Comparison of ENCODE assay signal across 14 cellular contexts in the genomic region with DNA sequence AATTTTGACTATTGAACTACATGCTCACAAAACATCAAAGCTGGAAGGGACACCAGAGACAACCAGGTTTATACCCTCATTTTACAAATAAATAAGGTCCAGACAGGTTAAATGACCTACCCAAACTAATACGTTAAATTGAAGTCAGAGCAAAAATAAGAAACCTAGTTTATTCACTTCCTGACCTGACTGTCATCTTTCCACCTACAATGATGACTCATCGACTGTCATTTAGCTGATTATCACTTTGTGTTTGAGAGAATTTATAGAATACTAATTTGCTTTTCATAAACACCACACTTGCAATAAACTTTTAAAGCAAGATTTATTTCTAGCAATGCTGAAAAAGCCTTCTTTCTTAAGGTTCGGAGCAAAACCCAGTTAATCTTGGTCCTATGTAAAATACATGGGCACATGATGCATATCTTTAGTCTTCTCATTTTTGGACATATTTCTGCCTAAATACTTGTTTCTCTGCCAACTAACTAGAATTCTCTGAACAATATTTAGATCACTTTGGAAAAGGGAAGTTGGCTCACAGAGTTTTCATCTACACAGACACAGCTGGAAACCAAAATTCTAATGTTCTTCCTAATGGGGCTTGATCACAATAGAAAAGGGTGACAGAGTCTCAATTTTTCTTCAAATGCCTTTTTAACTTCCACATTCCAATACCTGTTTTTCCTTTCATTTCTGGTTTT. TPM values are rescaled to one million over a fixed set of nuclear protein-coding genes. Genes with fewer than 3 reads are reported as not detected.
DNase-seq lines count a peak whose midpoint lies in the region; ATAC-seq and TF ChIP-seq lines count a peak whose summit lies in the region.
"Had no signal": no experiment of that assay in that cellular context is flagged by ENCODE, and none has a peak within 500 bp of the region (broad histone marks: within the 10 kb centered on the region; RNA-seq: fewer than 3 reads in every experiment).

No MANE protein-coding gene starts in this region.

- H3K36me3 Mint-ChIP-seq in activated T-helper 17 cell treated with anti-CD3 and anti-CD28 coated beads, Interleukin-2, amount 50 U/mL, for 72 hours (ENCODE audit: low read depth) = no peaks in the 10 kb centered on the region
- H3K36me3 Mint-ChIP-seq in stimulated activated naive B cell treated with anti-CD40 and anti-IgM and Interleukin-4, amounts not matched to agents 10 μg/mL and 1 μg/mL and 100 μg/mL, for 72 hours = peaks cover 1 to 4% of the 10 kb centered on the region in 2 donors

- H3K9ac ChIP-seq in mammary epithelial cell (ENCODE audit: insufficient read depth, low read length) = no peak overlapping the region

- H3K9me3 ChIP-seq in mammary epithelial cell (replicated peaks; ENCODE audit: insufficient read depth, low read length) (no peaks in the 10 kb centered on the region), breast epithelium (no peaks in the 10 kb centered on the region)
- H3K9me3 ChIP-seq: BE2C, SJSA1 had no signal

- dilution Hi-C loops in mammary epithelial cell (cut with HindIII; ENCODE audit: low sequenced_read_pairs) = no loop called here

- in situ Hi-C loops in mammary epithelial cell (cut with MboI; ENCODE audit: low sequenced_read_pairs in 2 of 2) = no loop called here

- 76% methylated on average over 3 of the region's 3 CpGs for WGBS in mammary epithelial cell (ENCODE audit: low coverage, missing lambda C conversion rate)

- TF ChIP-seq CTCF in mammary epithelial cell (conservative IDR thresholded peaks at IDR 0.05 in 1 of 2, IDR thresholded peaks at IDR 0.05 in 1 of 2; ENCODE audit: extremely low read depth in 1 of 2, insufficient read depth in 1 of 2, low read depth in 1 of 2, low read length in 2 of 2) = no peak
- no peak for TF ChIP-seq CTCF in breast epithelium (IDR thresholded peaks at IDR 0.05)

- H3K9me3 Mint-ChIP-seq in activated T-helper 17 cell treated with anti-CD3 and anti-CD28 coated beads, Interleukin-2, amount 50 U/mL, for 72 hours = no peaks in the 10 kb centered on the region
- H3K9me3 Mint-ChIP-seq in stimulated activated naive B cell treated with anti-CD40 and anti-IgM and Interleukin-4, amounts not matched to agents 10 μg/mL and 1 μg/mL and 100 μg/mL, for 72 hours = no peaks in the 10 kb centered on the region

- DNase-seq in mammary epithelial cell (peak; percentile 6), breast epithelium (ENCODE audit: low spot score in 2 of 2) (no peak), 8988T (no peak), NCI-H524 (lab: John Stamatoyannopoulos, UW) (no peak)
- no peak for DNase-seq in stimulated activated naive B cell treated with anti-CD40 and anti-IgM and Interleukin-4, amounts not matched to agents 10 μg/mL and 1 μg/mL and 100 μg/mL, for 72 hours
- DNase-seq: BE2C, GDM1, NCI-H1092, NCI-H524 treated with DMSO at 0.1 percent for 48 hours had no signal

- H4K20me1 ChIP-seq in mammary epithelial cell (ENCODE audit: insufficient read depth, low read length) = no peaks in the 10 kb centered on the region

- no peak overlapping the region for H3K4me2 ChIP-seq in mammary epithelial cell (ENCODE audit: insufficient read depth, low read depth, low read length)

- BruUV-seq in mammary epithelial cell (replicated peaks; lab: Mats Ljungman, UMichigan) = no TSS peak

- H3K4me1 Mint-ChIP-seq in activated T-helper 17 cell treated with anti-CD3 and anti-CD28 coated beads, Interleukin-2, amount 50 U/mL, for 72 hours = peaks cover 49% of the 10 kb centered on the region
- H3K4me1 Mint-ChIP-seq in stimulated activated naive B cell treated with anti-CD40 and anti-IgM and Interleukin-4, amounts not matched to agents 10 μg/mL and 1 μg/mL and 100 μg/mL, for 72 hours = peaks cover 23 to 44% of the 10 kb centered on the region in 2 donors

- ATAC-seq in HG03432 (IDR thresholded peaks at IDR 0.05; ENCODE audit: unreplicated experiment) (peak; percentile 59), GM21423 (IDR thresholded peaks at IDR 0.05; ENCODE audit: unreplicated experiment) (no peak)
- ATAC-seq in activated T-helper 17 cell treated with anti-CD3 and anti-CD28 coated beads, Interleukin-2, amount 50 U/mL, for 72 hours (replicated peaks) = peak; percentile 31
- ATAC-seq in stimulated activated naive B cell treated with anti-CD40 and anti-IgM and Interleukin-4, amounts not matched to agents 10 μg/mL and 1 μg/mL and 100 μg/mL, for 72 hours (replicated peaks) = peak; percentile 48 to 59

- no peak overlapping the region for H3K4me3 ChIP-seq in mammary epithelial cell (replicated peaks in 1 of 3; ENCODE audit: insufficient read depth in 1 of 3, low read depth in 2 of 3, low read length in 3 of 3)
- no peak overlapping the region for H3K4me3 ChIP-seq in breast epithelium
- H3K4me3 ChIP-seq: SJSA1 had no signal

- H3K36me3 ChIP-seq in mammary epithelial cell (ENCODE audit: insufficient read depth, low read length) (no peaks in the 10 kb centered on the region), breast epithelium (no peaks in the 10 kb centered on the region)
- H3K36me3 ChIP-seq: BE2C, SJSA1 had no signal

- intact Hi-C loops in mammary epithelial cell (cut with micrococcal nuclease) = no loop called here
- intact Hi-C loops in breast epithelium (cut with DNase I; ENCODE audit: low total_unique reads) = no loop called here

- no peaks in the 10 kb centered on the region for H3K79me2 ChIP-seq in mammary epithelial cell (ENCODE audit: insufficient read depth, low read length)

- peak overlapping the region; percentile 78 for H3K4me3 Mint-ChIP-seq in activated T-helper 17 cell treated with anti-CD3 and anti-CD28 coated beads, Interleukin-2, amount 50 U/mL, for 72 hours
- peak overlapping the region in 1 of 2 donors; percentile 2 for H3K4me3 Mint-ChIP-seq in stimulated activated naive B cell treated with anti-CD40 and anti-IgM and Interleukin-4, amounts not matched to agents 10 μg/mL and 1 μg/mL and 100 μg/mL, for 72 hours

- H3K4me1 ChIP-seq in mammary epithelial cell (ENCODE audit: insufficient read depth, low read length) = no peaks in the 10 kb centered on the region
- no peaks in the 10 kb centered on the region for H3K4me1 ChIP-seq in breast epithelium
- H3K4me1 ChIP-seq: BE2C had no signal

- no peak overlapping the region for H3K27ac ChIP-seq in mammary epithelial cell (ENCODE audit: insufficient read depth, low read depth, low read length)
- no peak overlapping the region for H3K27ac ChIP-seq in breast epithelium
- H3K27ac ChIP-seq: HL-60, SJSA1 had no signal

- no peak overlapping the region for H2AFZ ChIP-seq in mammary epithelial cell (ENCODE audit: low read depth, low read length)

- peak overlapping the region; percentile 76 for H3K27ac Mint-ChIP-seq in activated T-helper 17 cell treated with anti-CD3 and anti-CD28 coated beads, Interleukin-2, amount 50 U/mL, for 72 hours
- H3K27ac Mint-ChIP-seq in stimulated activated naive B cell treated with anti-CD40 and anti-IgM and Interleukin-4, amounts not matched to agents 10 μg/mL and 1 μg/mL and 100 μg/mL, for 72 hours = peak overlapping the region; percentile 3

- H3K27me3 Mint-ChIP-seq in activated T-helper 17 cell treated with anti-CD3 and anti-CD28 coated beads, Interleukin-2, amount 50 U/mL, for 72 hours = no peaks in the 10 kb centered on the region
- no peaks in the 10 kb centered on the region for H3K27me3 Mint-ChIP-seq in stimulated activated naive B cell treated with anti-CD40 and anti-IgM and Interleukin-4, amounts not matched to agents 10 μg/mL and 1 μg/mL and 100 μg/mL, for 72 hours

- H3K27me3 ChIP-seq in mammary epithelial cell (ENCODE audit: insufficient read depth, low read length) (no peaks in the 10 kb centered on the region), breast epithelium (no peaks in the 10 kb centered on the region)
- H3K27me3 ChIP-seq: BE2C, SJSA1 had no signal

- CTCF ChIA-PET in mammary epithelial cell (lab: Charles Lee; ENCODE audit: low non-redundant PET) = no interaction called here

- no peak for TF ChIP-seq POLR2A in breast epithelium (IDR thresholded peaks at IDR 0.05)

RNA-seq across cellular contexts. Expression of a gene that starts 16.7 kb away (rescaled TPM):
- total RNA-seq in mammary epithelial cell = under 1 TPM in 1 of 2 donors, not detected in 1; 0.33 TPM
- polyA plus RNA-seq in mammary epithelial cell = 0.02 TPM
- not detected for polyA minus RNA-seq in mammary epithelial cell
- 1 to 10 TPM; 1.6 to 2.4 (median 1.6) TPM for total RNA-seq in breast epithelium
- total RNA-seq in activated T-helper 17 cell treated with anti-CD3 and anti-CD28 coated beads, Interleukin-2, amount 50 U/mL, for 72 hours = 10 to 100 TPM in 1 of 2 donors, 1 to 10 TPM in 1; 9.6 to 30.4 TPM
- total RNA-seq: SJSA1 had no signal
